16 cellular contexts compared by ENCODE assay signal in the genomic region with DNA sequence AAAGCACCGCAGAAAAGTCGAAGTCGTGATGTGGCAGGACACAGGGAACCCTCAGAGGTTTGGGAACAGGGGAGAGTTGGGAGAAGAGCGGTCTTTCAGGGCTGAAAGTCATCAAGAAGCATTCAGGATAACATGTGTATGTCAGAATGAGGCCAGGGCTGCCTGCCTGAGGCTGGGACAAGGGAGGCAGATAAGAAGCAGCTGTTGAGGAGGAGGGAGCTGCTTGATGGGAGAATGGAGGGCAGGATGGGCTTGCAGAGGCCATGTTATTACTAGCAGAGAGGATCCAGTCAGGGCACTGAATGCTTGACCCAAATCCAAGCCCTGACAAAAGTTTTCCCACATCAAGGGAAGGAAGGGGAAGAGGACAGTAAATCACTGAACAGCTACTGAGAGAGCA.
"Had no signal": no experiment of that assay in that cellular context is flagged by ENCODE, and none has a peak within 500 bp of the region (broad histone marks: within the 10 kb centered on the region; RNA-seq: fewer than 3 reads in every experiment).

No MANE protein-coding gene starts in this region.

- H3K36me3 Mint-ChIP-seq: activated naive CD8-positive, alpha-beta T cell; naive B cell; WTC11 had no signal

- H3K9me3 Mint-ChIP-seq: activated CD8-positive, alpha-beta T cell treated with anti-CD3 and anti-CD28 coated beads for 36 hours; activated T-cell treated with anti-CD3 and anti-CD28 coated beads, Interleukin-2, amount 50 U/mL, for 72 hours; effector memory CD8-positive, alpha-beta T cell; naive B cell; WTC11 had no signal

- H3K4me3 Mint-ChIP-seq: activated CD8-positive, alpha-beta T cell treated with anti-CD3 and anti-CD28 coated beads for 36 hours; activated naive CD8-positive, alpha-beta T cell; activated T-cell treated with anti-CD3 and anti-CD28 coated beads, Interleukin-2, amount 50 U/mL, for 72 hours; effector memory CD8-positive, alpha-beta T cell; naive B cell; WTC11 had no signal

- ATAC-seq: activated CD8-positive, alpha-beta T cell treated with anti-CD3 and anti-CD28 coated beads for 36 hours; activated T-cell treated with anti-CD3 and anti-CD28 coated beads, Interleukin-2, amount 50 U/mL, for 72 hours; effector memory CD8-positive, alpha-beta T cell; T-helper 17 cell had no signal

- H3K27me3 Mint-ChIP-seq: activated CD8-positive, alpha-beta T cell treated with anti-CD3 and anti-CD28 coated beads for 36 hours; T-helper 17 cell had no signal

- H3K27ac ChIP-seq: brain microvascular endothelial cell had no signal

- DNase-seq: activated CD4-positive, alpha-beta T cell treated with anti-CD3 and anti-CD28 coated beads for 48 hours; activated CD8-positive, alpha-beta T cell treated with anti-CD3 and anti-CD28 coated beads for 36 hours; activated gamma-delta T cell treated with Interleukin-2 at 50 U/mL for 16 hours; activated T-cell treated with anti-CD3 and anti-CD28 coated beads, Interleukin-2, amount 50 U/mL, for 72 hours; brain microvascular endothelial cell; dermis blood vessel endothelial cell; effector memory CD8-positive, alpha-beta T cell; hypothalamus; kidney glomerular epithelial cell; naive B cell; small intestine; stimulated activated CD4-positive, alpha-beta T cell treated with anti-CD3 and anti-CD28 coated beads, Interleukin-4, amount 100 ng/mL, for 24 hours; stimulated activated naive CD4-positive, alpha-beta T cell treated with Interleukin-2 at 50 U/mL for 16 hours; T-helper 17 cell had no signal

- H3K27ac Mint-ChIP-seq: activated CD8-positive, alpha-beta T cell treated with anti-CD3 and anti-CD28 coated beads for 36 hours; activated naive CD8-positive, alpha-beta T cell; activated T-cell treated with anti-CD3 and anti-CD28 coated beads, Interleukin-2, amount 50 U/mL, for 72 hours; effector memory CD8-positive, alpha-beta T cell; T-helper 17 cell; WTC11 had no signal

- H3K27me3 ChIP-seq: brain microvascular endothelial cell had no signal

- H3K36me3 ChIP-seq: brain microvascular endothelial cell had no signal
